In the genomic region with DNA sequence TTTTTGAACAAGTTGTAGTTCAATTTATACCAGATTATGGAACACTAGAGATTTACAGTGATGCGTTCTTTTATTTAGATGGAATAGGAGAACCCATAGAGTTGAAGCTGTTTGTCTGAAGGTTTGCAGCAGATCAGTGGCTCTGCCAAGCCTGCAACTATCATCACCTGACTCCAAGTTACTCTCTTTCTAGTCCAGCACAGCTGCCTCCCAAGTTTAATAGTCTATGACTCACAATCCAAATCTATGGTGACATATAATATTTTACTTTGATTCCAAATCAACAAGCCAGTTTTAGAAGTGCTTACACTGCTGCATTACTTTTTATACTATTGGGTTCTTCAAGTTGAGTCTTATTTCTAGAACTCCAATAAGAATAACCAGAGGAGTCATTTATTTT, we compare ENCODE assay signal across 1 cellular context.
TF ChIP-seq lines count a peak whose summit lies in the region.

No MANE protein-coding gene starts in this region.

TF ChIP-seq in IMR-90, 13 proteins besides CTCF, POLR2A, EP300 and RAD21 (continued from another document):
- TF ChIP-seq, protein P1, sequence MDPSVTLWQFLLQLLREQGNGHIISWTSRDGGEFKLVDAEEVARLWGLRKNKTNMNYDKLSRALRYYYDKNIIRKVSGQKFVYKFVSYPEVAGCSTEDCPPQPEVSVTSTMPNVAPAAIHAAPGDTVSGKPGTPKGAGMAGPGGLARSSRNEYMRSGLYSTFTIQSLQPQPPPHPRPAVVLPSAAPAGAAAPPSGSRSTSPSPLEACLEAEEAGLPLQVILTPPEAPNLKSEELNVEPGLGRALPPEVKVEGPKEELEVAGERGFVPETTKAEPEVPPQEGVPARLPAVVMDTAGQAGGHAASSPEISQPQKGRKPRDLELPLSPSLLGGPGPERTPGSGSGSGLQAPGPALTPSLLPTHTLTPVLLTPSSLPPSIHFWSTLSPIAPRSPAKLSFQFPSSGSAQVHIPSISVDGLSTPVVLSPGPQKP (IDR thresholded peaks at IDR 0.05; ENCODE audit: borderline replicate concordance, low read depth, low read length), result no peak
- TF ChIP-seq, protein P2, sequence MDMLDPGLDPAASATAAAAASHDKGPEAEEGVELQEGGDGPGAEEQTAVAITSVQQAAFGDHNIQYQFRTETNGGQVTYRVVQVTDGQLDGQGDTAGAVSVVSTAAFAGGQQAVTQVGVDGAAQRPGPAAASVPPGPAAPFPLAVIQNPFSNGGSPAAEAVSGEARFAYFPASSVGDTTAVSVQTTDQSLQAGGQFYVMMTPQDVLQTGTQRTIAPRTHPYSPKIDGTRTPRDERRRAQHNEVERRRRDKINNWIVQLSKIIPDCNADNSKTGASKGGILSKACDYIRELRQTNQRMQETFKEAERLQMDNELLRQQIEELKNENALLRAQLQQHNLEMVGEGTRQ (IDR thresholded peaks at IDR 0.05; ENCODE audit: low read depth, low read length), result no peak
TF ChIP-seq in IMR-90: peak in this region for 1.
